Comparison of ENCODE assay signal across 29 cellular contexts in genomic region chr7:126958367-126958766, GRCh38.
"Had no signal": no experiment of that assay in that cellular context is flagged by ENCODE, and none has a peak within 500 bp of the region (broad histone marks: within the 10 kb centered on the region; RNA-seq: fewer than 3 reads in every experiment).

No MANE protein-coding gene starts in this region.

- H3K4me3 ChIP-seq: heart right ventricle, hepatocyte, left lung, lower lobe of right lung, right atrium auricular region, right lobe of liver, smooth muscle cell, tibial nerve, vagina had no signal

- H3K36me3 ChIP-seq: heart right ventricle, left lung, lower lobe of right lung, neutrophil, right atrium auricular region, right lobe of liver, tibial nerve, vagina had no signal

- H3K27ac ChIP-seq: heart right ventricle, hepatocyte, left lung, lower lobe of right lung, neutrophil, parathyroid adenoma, right atrium auricular region, right lobe of liver, tibial nerve, vagina had no signal

- H3K9me3 ChIP-seq: left lung, lower lobe of right lung, neutrophil, right atrium auricular region, right lobe of liver, tibial nerve, vagina had no signal

- ATAC-seq: heart right ventricle; left colon; left lung; naive thymus-derived CD8-positive, alpha-beta T cell had no signal

- H3K36me3 Mint-ChIP-seq: naive thymus-derived CD8-positive, alpha-beta T cell; stimulated activated naive B cell treated with anti-CD40 and anti-IgM and Interleukin-4, amounts not matched to agents 10 μg/mL and 1 μg/mL and 100 μg/mL, for 72 hours; type B pancreatic cell had no signal

- H3K9ac ChIP-seq: parathyroid adenoma had no signal

- H3K9me3 Mint-ChIP-seq: naive thymus-derived CD8-positive, alpha-beta T cell; nephron; neural crest cell; stimulated activated naive B cell treated with anti-CD40 and anti-IgM and Interleukin-4, amounts not matched to agents 10 μg/mL and 1 μg/mL and 100 μg/mL, for 72 hours; stimulated activated naive CD8-positive, alpha-beta T cell treated with anti-CD3 and anti-CD28 coated beads, Interleukin-15, Interleukin-2, amounts not matched to agents 100 ng/mL and 50 ng/mL, for 24 hours; type B pancreatic cell had no signal

- H3K4me3 Mint-ChIP-seq: naive thymus-derived CD8-positive, alpha-beta T cell; nephron; neural crest cell; stimulated activated naive B cell treated with anti-CD40 and anti-IgM and Interleukin-4, amounts not matched to agents 10 μg/mL and 1 μg/mL and 100 μg/mL, for 72 hours; stimulated activated naive CD8-positive, alpha-beta T cell treated with anti-CD3 and anti-CD28 coated beads, Interleukin-15, Interleukin-2, amounts not matched to agents 100 ng/mL and 50 ng/mL, for 24 hours; type B pancreatic cell had no signal

- H3K4me1 Mint-ChIP-seq: naive thymus-derived CD8-positive, alpha-beta T cell; stimulated activated naive B cell treated with anti-CD40 and anti-IgM and Interleukin-4, amounts not matched to agents 10 μg/mL and 1 μg/mL and 100 μg/mL, for 72 hours had no signal

- H3K4me1 ChIP-seq: heart right ventricle, left lung, lower lobe of right lung, parathyroid adenoma, right atrium auricular region, right lobe of liver, tibial nerve, vagina had no signal

- H3K27ac Mint-ChIP-seq: naive thymus-derived CD8-positive, alpha-beta T cell; nephron; progenitor cell of endocrine pancreas; stimulated activated naive B cell treated with anti-CD40 and anti-IgM and Interleukin-4, amounts not matched to agents 10 μg/mL and 1 μg/mL and 100 μg/mL, for 72 hours; stimulated activated naive CD8-positive, alpha-beta T cell treated with anti-CD3 and anti-CD28 coated beads, Interleukin-15, Interleukin-2, amounts not matched to agents 100 ng/mL and 50 ng/mL, for 24 hours; type B pancreatic cell had no signal

- DNase-seq: heart right ventricle; islet precursor cell; kidney glomerular epithelial cell; left colon; lower lobe of right lung; mammary epithelial cell; mesenchymal stem cell; naive thymus-derived CD8-positive, alpha-beta T cell; occipital lobe; right lobe of liver; stimulated activated CD4-positive, alpha-beta T cell treated with anti-CD3 and anti-CD28 coated beads, Interleukin-1b, Interleukin-23, amount 100 ng/mL, for 48 hours; stimulated activated CD4-positive, alpha-beta T cell treated with anti-CD3 and anti-CD28 coated beads, Interleukin-2, amount 100 ng/mL, for 48 hours; stimulated activated CD4-positive, alpha-beta T cell treated with anti-CD3 and anti-CD28 coated beads, Interleukin-4, amount 100 ng/mL, for 4 hours; stimulated activated CD8-positive, alpha-beta memory T cell treated with anti-CD3 and anti-CD28 coated beads, Interleukin-4, amount 100 ng/mL, for 48 hours; stimulated activated naive B cell treated with anti-CD40 and anti-IgM and Interleukin-4, amounts not matched to agents 10 μg/mL and 1 μg/mL and 100 μg/mL, for 72 hours; substantia nigra had no signal
